25 cellular contexts compared by ENCODE assay signal in the genomic region with DNA sequence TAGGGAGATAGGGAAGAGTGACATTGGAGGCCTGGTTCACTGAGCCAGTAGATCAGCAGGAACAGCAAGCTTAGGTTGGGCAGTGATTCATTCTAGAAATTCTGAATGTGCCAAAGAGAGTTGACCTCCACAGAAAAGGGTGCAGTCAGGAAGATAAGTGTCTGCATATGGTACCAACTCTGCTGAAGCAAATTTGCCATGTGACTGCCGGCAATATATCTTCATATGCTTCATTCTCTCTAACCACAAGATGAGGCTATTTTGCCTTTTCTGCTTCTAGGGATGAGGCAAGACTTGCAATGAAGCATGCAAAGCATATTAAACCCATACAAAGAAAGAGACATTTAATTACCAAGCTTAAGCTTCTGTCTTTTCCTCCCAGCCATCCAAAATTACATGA. TPM values are rescaled to one million over a fixed set of nuclear protein-coding genes. Genes with fewer than 3 reads are reported as not detected.
DNase-seq lines count a peak whose midpoint lies in the region; ATAC-seq and TF ChIP-seq lines count a peak whose summit lies in the region.
"Had no signal": no experiment of that assay in that cellular context is flagged by ENCODE, and none has a peak within 500 bp of the region (broad histone marks: within the 10 kb centered on the region; RNA-seq: fewer than 3 reads in every experiment).

No MANE protein-coding gene starts in this region.

- TF ChIP-seq CTCF in AG09319 (IDR thresholded peaks at IDR 0.05; ENCODE audit: low read depth, low read length), result no peak
- no peak for TF ChIP-seq CTCF in HEK293 (tag by site-specific recombination; IDR thresholded peaks at IDR 0.05)
- no peak for TF ChIP-seq CTCF in esophagus squamous epithelium (IDR thresholded peaks at IDR 0.05)
- no peak for TF ChIP-seq CTCF in suprapubic skin (IDR thresholded peaks at IDR 0.05)

- DNase-seq in AG09319 (ENCODE audit: extremely low read depth, low read depth), result peak; percentile 16
- DNase-seq in amniotic epithelial cell (ENCODE audit: low read depth), result peak; percentile 86
- DNase-seq in kidney glomerular epithelial cell (lab: John Stamatoyannopoulos, UW), result peak; percentile 63
- DNase-seq in esophagus squamous epithelium (lab: John Stamatoyannopoulos, UW), result no peak
- DNase-seq in NAMALWA (ENCODE audit: low spot score), result no peak
- no peak for DNase-seq in suprapubic skin (ENCODE audit: low spot score in 2 of 2)
- DNase-seq: activated CD4-positive, alpha-beta memory T cell treated with anti-CD3 and anti-CD28 coated beads, Interleukin-2, amount 10 ng/mL, durations not matched to agents 7 days and 5 days; activated T-cell treated with anti-CD3 and anti-CD28 coated beads, Interleukin-2, amount 50 U/mL, for 4 hours; AML-193; body of pancreas; heart left ventricle; immature natural killer cell; lower lobe of right lung; NCI-H146; NCI-H345; occipital lobe; right cardiac atrium; SHP77; stimulated activated naive CD8-positive, alpha-beta T cell treated with anti-CD3 and anti-CD28 coated beads, Interleukin-15, Interleukin-2, amounts not matched to agents 100 U/mL and 50 U/mL, for 24 hours; T-cell had no signal

- TF ChIP-seq EP300 in suprapubic skin (IDR thresholded peaks at IDR 0.05), result no peak

- no peaks in the 10 kb centered on the region for H3K9me3 ChIP-seq in HEK293 (ENCODE audit: control insufficient read depth, insufficient read depth, low read depth, low read length)
- no peaks in the 10 kb centered on the region for H3K9me3 ChIP-seq in esophagus squamous epithelium
- H3K9me3 ChIP-seq in suprapubic skin, result no peaks in the 10 kb centered on the region
- H3K9me3 ChIP-seq: body of pancreas, heart left ventricle, lower lobe of right lung had no signal

- peaks cover 0 to 7% (median 0%) of the 10 kb centered on the region in 4 donors for H3K27me3 ChIP-seq in esophagus squamous epithelium
- H3K27me3 ChIP-seq in suprapubic skin, result no peaks in the 10 kb centered on the region
- H3K27me3 ChIP-seq: body of pancreas, heart left ventricle had no signal

- no peaks in the 10 kb centered on the region for H3K36me3 ChIP-seq in HEK293 (ENCODE audit: control insufficient read depth in 2 of 2, insufficient read depth in 1 of 2, low read length in 2 of 2)
- H3K36me3 ChIP-seq in esophagus squamous epithelium, result no peaks in the 10 kb centered on the region
- H3K36me3 ChIP-seq in suprapubic skin, result no peaks in the 10 kb centered on the region
- H3K36me3 ChIP-seq: heart left ventricle, lower lobe of right lung had no signal

- CTCF ChIA-PET in HEK293 (lab: Yijun Ruan, JAX), result interaction anchor here (0.6 kb wide), 1 partner anchor 603 kb away, joined by 4 read pairs; no protein-coding TSS in a partner anchor

- WGBS in esophagus squamous epithelium, 2 donors, result 79 to 84% methylated on average over 1 of the region's 1 CpG
- 78% methylated on average over 1 of the region's 1 CpG for WGBS in suprapubic skin

- H3K4me3 ChIP-seq in HEK293 (ENCODE audit: low read depth, low read length) (no peak overlapping the region), esophagus squamous epithelium (no peak overlapping the region), suprapubic skin (no peak overlapping the region)
- H3K4me3 ChIP-seq: body of pancreas, coronary artery, heart left ventricle, lower lobe of right lung had no signal

- intact Hi-C loops in esophagus squamous epithelium (cut with DNase I), result loop anchor here (10.0 kb wide), 1 partner anchor 595 kb away; no protein-coding TSS in a partner anchor

- TF ChIP-seq POLR2A in esophagus squamous epithelium (IDR thresholded peaks at IDR 0.05), result no peak
- TF ChIP-seq POLR2A in suprapubic skin (IDR thresholded peaks at IDR 0.05), result no peak

- H3K4me1 ChIP-seq in HEK293 (ENCODE audit: control insufficient read depth, insufficient read depth, low read length) (peaks cover 22% of the 10 kb centered on the region), esophagus squamous epithelium (no peaks in the 10 kb centered on the region), suprapubic skin (no peaks in the 10 kb centered on the region)
- H3K4me1 ChIP-seq: heart left ventricle, lower lobe of right lung had no signal

- H3K27ac ChIP-seq in HEK293 (ENCODE audit: extremely low read depth, low read depth, low read length) (peak overlapping the region; percentile 22; the same call in 1 of the 2 replicates), esophagus squamous epithelium (no peak overlapping the region), suprapubic skin (no peak overlapping the region)
- H3K27ac ChIP-seq: body of pancreas, coronary artery, heart left ventricle, lower lobe of right lung, VCaP had no signal

- no peak for ATAC-seq in GM19455 (IDR thresholded peaks at IDR 0.05; ENCODE audit: unreplicated experiment)
- ATAC-seq: activated T-cell treated with anti-CD3 and anti-CD28 coated beads, Interleukin-2, amount 50 U/mL, for 4 hours; body of pancreas; heart left ventricle; right cardiac atrium; stimulated activated naive CD8-positive, alpha-beta T cell treated with anti-CD3 and anti-CD28 coated beads, Interleukin-15, Interleukin-2, amounts not matched to agents 100 U/mL and 50 U/mL, for 24 hours; T-cell had no signal

- POLR2A ChIA-PET in HEK293 (lab: Yijun Ruan, JAX), result no interaction called here

TF ChIP-seq in HEK293, 187 proteins besides CTCF, POLR2A, EP300 and RAD21 (continues in another document):
- TF ChIP-seq ZNF37A (tag by site-specific recombination; IDR thresholded peaks at IDR 0.05) (no peak), ZEB2 (tag by site-specific recombination; IDR thresholded peaks at IDR 0.05) (peak; percentile 91), ZNF311 (tag by site-specific recombination; IDR thresholded peaks at IDR 0.05; ENCODE audit: borderline replicate concordance) (no peak), ZNF629 (tag by site-specific recombination; IDR thresholded peaks at IDR 0.05) (peak; percentile 64), ZBTB7A (tag by site-specific recombination; IDR thresholded peaks at IDR 0.05; ENCODE audit: low read depth) (no peak)
- TF ChIP-seq, protein P1, sequence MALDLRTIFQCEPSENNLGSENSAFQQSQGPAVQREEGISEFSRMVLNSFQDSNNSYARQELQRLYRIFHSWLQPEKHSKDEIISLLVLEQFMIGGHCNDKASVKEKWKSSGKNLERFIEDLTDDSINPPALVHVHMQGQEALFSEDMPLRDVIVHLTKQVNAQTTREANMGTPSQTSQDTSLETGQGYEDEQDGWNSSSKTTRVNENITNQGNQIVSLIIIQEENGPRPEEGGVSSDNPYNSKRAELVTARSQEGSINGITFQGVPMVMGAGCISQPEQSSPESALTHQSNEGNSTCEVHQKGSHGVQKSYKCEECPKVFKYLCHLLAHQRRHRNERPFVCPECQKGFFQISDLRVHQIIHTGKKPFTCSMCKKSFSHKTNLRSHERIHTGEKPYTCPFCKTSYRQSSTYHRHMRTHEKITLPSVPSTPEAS (tag by site-specific recombination; IDR thresholded peaks at IDR 0.05), result no peak
- TF ChIP-seq, protein P2, sequence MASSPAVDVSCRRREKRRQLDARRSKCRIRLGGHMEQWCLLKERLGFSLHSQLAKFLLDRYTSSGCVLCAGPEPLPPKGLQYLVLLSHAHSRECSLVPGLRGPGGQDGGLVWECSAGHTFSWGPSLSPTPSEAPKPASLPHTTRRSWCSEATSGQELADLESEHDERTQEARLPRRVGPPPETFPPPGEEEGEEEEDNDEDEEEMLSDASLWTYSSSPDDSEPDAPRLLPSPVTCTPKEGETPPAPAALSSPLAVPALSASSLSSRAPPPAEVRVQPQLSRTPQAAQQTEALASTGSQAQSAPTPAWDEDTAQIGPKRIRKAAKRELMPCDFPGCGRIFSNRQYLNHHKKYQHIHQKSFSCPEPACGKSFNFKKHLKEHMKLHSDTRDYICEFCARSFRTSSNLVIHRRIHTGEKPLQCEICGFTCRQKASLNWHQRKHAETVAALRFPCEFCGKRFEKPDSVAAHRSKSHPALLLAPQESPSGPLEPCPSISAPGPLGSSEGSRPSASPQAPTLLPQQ (tag by site-specific recombination; IDR thresholded peaks at IDR 0.05), result no peak
- TF ChIP-seq, protein P3, sequence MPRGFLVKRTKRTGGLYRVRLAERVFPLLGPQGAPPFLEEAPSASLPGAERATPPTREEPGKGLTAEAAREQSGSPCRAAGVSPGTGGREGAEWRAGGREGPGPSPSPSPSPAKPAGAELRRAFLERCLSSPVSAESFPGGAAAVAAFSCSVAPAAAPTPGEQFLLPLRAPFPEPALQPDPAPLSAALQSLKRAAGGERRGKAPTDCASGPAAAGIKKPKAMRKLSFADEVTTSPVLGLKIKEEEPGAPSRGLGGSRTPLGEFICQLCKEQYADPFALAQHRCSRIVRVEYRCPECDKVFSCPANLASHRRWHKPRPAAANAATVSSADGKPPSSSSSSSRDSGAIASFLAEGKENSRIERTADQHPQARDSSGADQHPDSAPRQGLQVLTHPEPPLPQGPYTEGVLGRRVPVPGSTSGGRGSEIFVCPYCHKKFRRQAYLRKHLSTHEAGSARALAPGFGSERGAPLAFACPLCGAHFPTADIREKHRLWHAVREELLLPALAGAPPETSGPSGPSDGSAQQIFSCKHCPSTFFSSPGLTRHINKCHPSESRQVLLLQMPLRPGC (tag by site-specific recombination; IDR thresholded peaks at IDR 0.05), result peak; percentile 58; the same call in 1 of the 2 replicates
- TF ChIP-seq, protein P4, sequence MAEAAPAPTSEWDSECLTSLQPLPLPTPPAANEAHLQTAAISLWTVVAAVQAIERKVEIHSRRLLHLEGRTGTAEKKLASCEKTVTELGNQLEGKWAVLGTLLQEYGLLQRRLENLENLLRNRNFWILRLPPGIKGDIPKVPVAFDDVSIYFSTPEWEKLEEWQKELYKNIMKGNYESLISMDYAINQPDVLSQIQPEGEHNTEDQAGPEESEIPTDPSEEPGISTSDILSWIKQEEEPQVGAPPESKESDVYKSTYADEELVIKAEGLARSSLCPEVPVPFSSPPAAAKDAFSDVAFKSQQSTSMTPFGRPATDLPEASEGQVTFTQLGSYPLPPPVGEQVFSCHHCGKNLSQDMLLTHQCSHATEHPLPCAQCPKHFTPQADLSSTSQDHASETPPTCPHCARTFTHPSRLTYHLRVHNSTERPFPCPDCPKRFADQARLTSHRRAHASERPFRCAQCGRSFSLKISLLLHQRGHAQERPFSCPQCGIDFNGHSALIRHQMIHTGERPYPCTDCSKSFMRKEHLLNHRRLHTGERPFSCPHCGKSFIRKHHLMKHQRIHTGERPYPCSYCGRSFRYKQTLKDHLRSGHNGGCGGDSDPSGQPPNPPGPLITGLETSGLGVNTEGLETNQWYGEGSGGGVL (tag by site-specific recombination; IDR thresholded peaks at IDR 0.05), result no peak
- TF ChIP-seq, protein P5, sequence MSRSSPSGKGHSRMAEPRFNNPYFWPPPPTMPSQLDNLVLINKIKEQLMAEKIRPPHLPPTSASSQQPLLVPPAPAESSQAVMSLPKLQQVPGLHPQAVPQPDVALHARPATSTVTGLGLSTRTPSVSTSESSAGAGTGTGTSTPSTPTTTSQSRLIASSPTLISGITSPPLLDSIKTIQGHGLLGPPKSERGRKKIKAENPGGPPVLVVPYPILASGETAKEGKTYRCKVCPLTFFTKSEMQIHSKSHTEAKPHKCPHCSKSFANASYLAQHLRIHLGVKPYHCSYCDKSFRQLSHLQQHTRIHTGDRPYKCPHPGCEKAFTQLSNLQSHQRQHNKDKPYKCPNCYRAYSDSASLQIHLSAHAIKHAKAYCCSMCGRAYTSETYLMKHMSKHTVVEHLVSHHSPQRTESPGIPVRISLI (tag by site-specific recombination; IDR thresholded peaks at IDR 0.05), result no peak

RNA-seq across cellular contexts. Expression of a gene that starts 13.6 kb away (rescaled TPM):
- not detected for total RNA-seq in esophagus squamous epithelium
- not detected for total RNA-seq in suprapubic skin
- total RNA-seq: activated CD4-positive, alpha-beta memory T cell treated with anti-CD3 and anti-CD28 coated beads, Interleukin-2, amount 10 ng/mL, durations not matched to agents 7 days and 5 days; activated T-cell treated with anti-CD3 and anti-CD28 coated beads, Interleukin-2, amount 50 U/mL, for 4 hours; endothelial cell of umbilical vein; heart left ventricle; lower lobe of right lung; occipital lobe; right cardiac atrium; T-cell had no signal

Comparison
In these comparisons a context has a peak if more than half of its experiments do, and no peak if none do; other contexts are left out.
1. DNase-seq: peak in AG09319 (single experiment), amniotic epithelial cell (single experiment) and kidney glomerular epithelial cell (single experiment); none in esophagus squamous epithelium (single experiment), NAMALWA (single experiment) and suprapubic skin (0 of 2).